In the genomic region with DNA sequence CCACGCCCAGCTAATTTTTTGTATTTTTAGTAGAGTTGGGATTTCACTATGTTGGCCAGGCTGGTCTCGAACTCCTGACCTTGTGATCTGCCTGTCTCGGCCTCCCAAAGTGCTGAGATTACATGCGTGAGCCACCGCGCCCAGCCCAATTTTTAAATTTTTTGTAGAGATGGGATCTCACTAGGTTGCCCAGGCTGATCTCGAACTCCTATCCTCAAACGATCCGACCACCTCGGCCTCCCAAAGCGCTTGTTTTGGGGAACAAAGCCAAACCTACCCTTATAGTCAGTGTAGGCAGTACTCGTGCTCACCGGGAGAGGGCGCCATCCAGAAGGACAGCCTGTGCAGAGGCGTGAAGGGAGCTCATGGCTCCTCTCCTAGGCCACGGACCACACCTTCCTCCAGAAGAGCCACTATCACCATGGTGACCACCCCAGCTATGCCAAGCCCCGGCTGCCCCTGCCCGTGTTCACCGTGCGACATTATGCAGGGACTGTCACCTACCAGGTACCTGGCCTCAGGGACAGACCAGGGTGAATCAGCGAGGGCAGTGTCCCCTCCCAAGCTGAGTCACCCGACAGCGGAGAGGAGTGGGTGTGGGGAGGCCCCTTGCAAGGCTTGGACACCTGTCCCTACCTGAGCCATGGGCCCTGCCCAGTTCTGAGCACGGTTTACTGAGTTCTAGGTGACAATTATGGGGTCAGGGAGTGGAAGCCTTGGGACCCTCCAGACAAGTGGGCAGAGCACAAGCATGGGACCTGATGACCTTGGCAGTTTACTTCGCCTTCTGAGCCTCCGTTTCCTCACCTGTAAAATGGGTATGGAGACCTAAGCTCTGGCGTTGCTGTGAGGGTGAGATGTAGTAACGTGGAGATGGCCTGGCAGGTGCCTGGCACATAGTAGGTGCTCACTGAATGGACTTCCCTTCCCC, we compare ENCODE assay signal across 8 cellular contexts. TPM values are rescaled to one million over a fixed set of nuclear protein-coding genes. Genes with fewer than 3 reads are reported as not detected.
A peak's percentile ranks its signal among the peaks of the same experiment; 100 is the strongest.
DNase-seq lines count a peak whose midpoint lies in the region; ATAC-seq and TF ChIP-seq lines count a peak whose summit lies in the region.

No MANE protein-coding gene starts in this region.

- no peaks in the 10 kb centered on the region for H3K36me3 ChIP-seq in H7 (replicated peaks; ENCODE audit: control insufficient read depth, insufficient read depth, low read length)
- peaks cover 35% of the 10 kb centered on the region for H3K36me3 ChIP-seq in neutrophil

- no peaks in the 10 kb centered on the region for H3K36me3 Mint-ChIP-seq in activated CD8-positive, alpha-beta memory T cell treated with anti-CD3 and anti-CD28 coated beads, Interleukin-2, amount 10 ng/mL, durations not matched to agents 7 days and 5 days

- peak; percentile 53 to 56 for DNase-seq in AML-193 (lab: John Stamatoyannopoulos, UW)
- DNase-seq in H7, result peak; percentile 95
- peak; percentile 51 for DNase-seq in NOMO-1 treated with DMSO at 0.1 percent for 48 hours (lab: John Stamatoyannopoulos, UW; ENCODE audit: unreplicated experiment)
- DNase-seq in activated CD8-positive, alpha-beta memory T cell treated with anti-CD3 and anti-CD28 coated beads, Interleukin-2, amount 10 ng/mL, durations not matched to agents 7 days and 5 days, result peak; percentile 79
- DNase-seq in hepatic stellate cell (ENCODE audit: low spot score), result no peak

- no peak overlapping the region for H3K4me3 Mint-ChIP-seq in activated CD8-positive, alpha-beta memory T cell treated with anti-CD3 and anti-CD28 coated beads, Interleukin-2, amount 10 ng/mL, durations not matched to agents 7 days and 5 days

- ATAC-seq in activated CD8-positive, alpha-beta memory T cell treated with anti-CD3 and anti-CD28 coated beads, Interleukin-2, amount 10 ng/mL, durations not matched to agents 7 days and 5 days, result peak; percentile 83
- ATAC-seq in esophagus mucosa, result peak; percentile 77
- no peak for ATAC-seq in GM19023 (IDR thresholded peaks at IDR 0.05; ENCODE audit: unreplicated experiment)

- no peaks in the 10 kb centered on the region for H3K9me3 Mint-ChIP-seq in activated CD8-positive, alpha-beta memory T cell treated with anti-CD3 and anti-CD28 coated beads, Interleukin-2, amount 10 ng/mL, durations not matched to agents 7 days and 5 days (ENCODE audit: low read depth)

- no peak overlapping the region for H3K27ac Mint-ChIP-seq in activated CD8-positive, alpha-beta memory T cell treated with anti-CD3 and anti-CD28 coated beads, Interleukin-2, amount 10 ng/mL, durations not matched to agents 7 days and 5 days

- CTCF ChIA-PET in activated CD8-positive, alpha-beta memory T cell treated with anti-CD3 and anti-CD28 coated beads, Interleukin-2, amount 10 ng/mL, durations not matched to agents 7 days and 5 days (lab: Charles Lee), result interaction anchor here (0.5 to 6.6 kb wide), 34 partner anchors 8 to 602 kb away, joined by 3 to 73 read pairs (median 4); a partner anchor contains a TSS

- H3K27me3 ChIP-seq in H7 (ENCODE audit: control insufficient read depth, insufficient read depth, low read length), result no peaks in the 10 kb centered on the region
- H3K27me3 ChIP-seq in neutrophil, result no peaks in the 10 kb centered on the region

- TF ChIP-seq CTCF in neutrophil (IDR thresholded peaks at IDR 0.05), result peak; percentile 79

- H3K4me1 Mint-ChIP-seq in activated CD8-positive, alpha-beta memory T cell treated with anti-CD3 and anti-CD28 coated beads, Interleukin-2, amount 10 ng/mL, durations not matched to agents 7 days and 5 days, result no peaks in the 10 kb centered on the region

- H3K27me3 Mint-ChIP-seq in activated CD8-positive, alpha-beta memory T cell treated with anti-CD3 and anti-CD28 coated beads, Interleukin-2, amount 10 ng/mL, durations not matched to agents 7 days and 5 days, result no peaks in the 10 kb centered on the region

- no peaks in the 10 kb centered on the region for H3K9me3 ChIP-seq in neutrophil

- H3K4me1 ChIP-seq in neutrophil (ENCODE audit: control insufficient read depth in 1 of 2, insufficient read depth in 1 of 2, low read depth in 1 of 2, low read length in 1 of 2), result no peaks in the 10 kb centered on the region

- no peak overlapping the region for H3K4me3 ChIP-seq in H7 (ENCODE audit: insufficient read depth, low read depth, low read length)
- H3K4me3 ChIP-seq in neutrophil (ENCODE audit: low read depth in 1 of 2, low read length in 1 of 2), result no peak overlapping the region

- H3K27ac ChIP-seq in neutrophil, result no peak overlapping the region

RNA-seq across cellular contexts. Expression of a gene that starts 13.7 kb away (rescaled TPM):
- 9.9 and 14.6 TPM in 2 replicates for total RNA-seq in H7 (2014; rRNA removed; shearing (Covaris generic))
- 10 to 100 TPM; 12.4 to 25.6 TPM for total RNA-seq in activated CD8-positive, alpha-beta memory T cell treated with anti-CD3 and anti-CD28 coated beads, Interleukin-2, amount 10 ng/mL, durations not matched to agents 7 days and 5 days
- total RNA-seq in esophagus mucosa, result 15.6 TPM

RNA-seq across cellular contexts. Expression of a gene that starts 31.9 kb away (rescaled TPM):
- 0.11 TPM in 1 of 2 replicates, not detected in the other for total RNA-seq in H7 (2014; rRNA removed; shearing (Covaris generic))
- total RNA-seq in activated CD8-positive, alpha-beta memory T cell treated with anti-CD3 and anti-CD28 coated beads, Interleukin-2, amount 10 ng/mL, durations not matched to agents 7 days and 5 days, result under 1 TPM in 1 of 2 experiments, not detected in 1; 0.15 TPM
- total RNA-seq in esophagus mucosa, result 10.1 TPM
